Comparison of ENCODE assay signal across 12 cellular contexts in the genomic region with DNA sequence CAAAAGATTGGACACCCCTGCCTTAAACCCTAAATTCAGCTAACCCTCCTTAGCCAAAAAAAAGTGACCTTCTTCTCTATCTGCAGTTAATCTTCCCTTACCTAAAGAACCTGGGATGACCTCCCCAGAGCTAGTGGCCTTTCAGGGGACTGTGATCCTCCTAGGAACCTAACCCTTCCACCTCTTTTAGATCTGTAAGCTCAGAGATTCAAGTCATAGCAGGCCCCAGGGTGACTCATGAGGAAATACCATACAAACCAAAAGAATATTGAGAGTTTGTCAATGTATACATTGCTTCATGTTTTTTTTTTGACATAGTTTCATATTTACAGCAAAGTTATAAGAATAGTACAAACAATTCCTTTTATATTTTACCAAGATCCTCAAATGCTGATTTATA. TPM values are rescaled to one million over a fixed set of nuclear protein-coding genes. Genes with fewer than 3 reads are reported as not detected.
DNase-seq lines count a peak whose midpoint lies in the region; ATAC-seq and TF ChIP-seq lines count a peak whose summit lies in the region.
"Had no signal": no experiment of that assay in that cellular context is flagged by ENCODE, and none has a peak within 500 bp of the region (broad histone marks: within the 10 kb centered on the region; RNA-seq: fewer than 3 reads in every experiment).

No MANE protein-coding gene starts in this region.

- no peaks in the 10 kb centered on the region for H3F3A ChIP-seq in SK-N-SH (replicated peaks; ENCODE audit: insufficient read depth)

- no peaks in the 10 kb centered on the region for H3K79me2 ChIP-seq in SK-N-SH (ENCODE audit: insufficient read depth)

- H3K4me1 ChIP-seq in SK-N-SH (ENCODE audit: control insufficient read depth in 1 of 2, insufficient read depth in 2 of 2, low read depth in 1 of 2, low read length in 1 of 2) (peaks cover 0 to 5% of the 10 kb centered on the region in 2 experiments; a peak in 1 of 4 replicates), esophagus (ENCODE audit: control insufficient read depth in 2 of 2, insufficient read depth in 2 of 2, low read length in 1 of 2) (no peaks in the 10 kb centered on the region)
- H3K4me1 ChIP-seq: prostate gland had no signal

- H2AFZ ChIP-seq in SK-N-SH (ENCODE audit: low read depth), result peak overlapping the region; percentile 49

- no peak for TF ChIP-seq RAD21 in SK-N-SH (IDR thresholded peaks at IDR 0.05; ENCODE audit: low read length)

- no peak for TF ChIP-seq CTCF in SK-N-SH (IDR thresholded peaks at IDR 0.05)

- H4K20me1 ChIP-seq in SK-N-SH (ENCODE audit: insufficient read depth), result no peaks in the 10 kb centered on the region

- CTCF ChIA-PET in SK-N-SH (lab: Yijun Ruan, JAX), result interaction anchor here (1.6 kb wide), 1 partner anchor 251 kb away, joined by 3 read pairs; no protein-coding TSS in a partner anchor

- DNase-seq in stimulated activated CD4-positive, alpha-beta T cell treated with anti-CD3 and anti-CD28 coated beads, Interleukin-4, amount 100 ng/mL, for 24 hours, result peak; percentile 7
- no peak for DNase-seq in stimulated activated CD4-positive, alpha-beta T cell treated with anti-CD3 and anti-CD28 coated beads, Interleukin-12 subunit alpha, Interleukin-12 subunit beta, amount 100 ng/mL, for 4 hours
- DNase-seq in SK-N-SH, result no peak
- DNase-seq in T-helper 9 cell, result no peak
- no peak for DNase-seq in NCI-H524 treated with DMSO at 0.1 percent for 48 hours (lab: John Stamatoyannopoulos, UW)
- no peak for DNase-seq in D341Med (ENCODE audit: low spot score)
- DNase-seq: activated CD4-positive, alpha-beta T cell treated with anti-CD3 and anti-CD28 coated beads, Interleukin-2, amount 50 U/mL, for 1 hour; left colon had no signal

- no peak overlapping the region for H3K27ac ChIP-seq in SK-N-SH (ENCODE audit: low read depth in 2 of 2, low read length in 1 of 2)
- peak overlapping the region; percentile 3 to 69 for H3K27ac ChIP-seq in esophagus (ENCODE audit: low read depth in 2 of 2, low read length in 1 of 2)
- H3K27ac ChIP-seq: prostate gland had no signal

- H3K27me3 ChIP-seq in SK-N-SH (ENCODE audit: insufficient read depth) (no peaks in the 10 kb centered on the region), esophagus (ENCODE audit: control insufficient read depth in 1 of 2, insufficient read depth in 2 of 2, low read length in 2 of 2) (no peaks in the 10 kb centered on the region)

- peak overlapping the region; percentile 17; the same call in 1 of the 2 replicates for H3K4me2 ChIP-seq in SK-N-SH

- POLR2A ChIA-PET in SK-N-SH (lab: Yijun Ruan, JAX), result no interaction called here

- TF ChIP-seq EP300 in SK-N-SH (IDR thresholded peaks at IDR 0.05; ENCODE audit: borderline replicate concordance in 1 of 2, low read depth in 1 of 2, low read length in 1 of 2), result no peak

- no peaks in the 10 kb centered on the region for H3K36me3 ChIP-seq in SK-N-SH (replicated peaks in 1 of 2; ENCODE audit: control insufficient read depth in 1 of 2, insufficient read depth in 2 of 2, low read length in 1 of 2)
- no peaks in the 10 kb centered on the region for H3K36me3 ChIP-seq in esophagus (ENCODE audit: control insufficient read depth in 2 of 2, insufficient read depth in 2 of 2, low read length in 1 of 2)
- H3K36me3 ChIP-seq: prostate gland had no signal

- no peak overlapping the region for H3K9ac ChIP-seq in SK-N-SH

- ATAC-seq in HG03460 (IDR thresholded peaks at IDR 0.05; ENCODE audit: unreplicated experiment), result no peak
- ATAC-seq: left colon, Panc1 had no signal

- H3K9me3 ChIP-seq in SK-N-SH, result no peaks in the 10 kb centered on the region
- H3K9me3 ChIP-seq in esophagus (ENCODE audit: control insufficient read depth in 2 of 2, insufficient read depth in 1 of 2, low read depth in 1 of 2, low read length in 1 of 2), result no peaks in the 10 kb centered on the region
- H3K9me3 ChIP-seq: prostate gland had no signal

- H3K4me3 ChIP-seq in SK-N-SH (ENCODE audit: low read depth in 2 of 2, low read length in 1 of 2) (no peak overlapping the region), esophagus (ENCODE audit: low read depth in 1 of 2, low read length in 2 of 2) (no peak overlapping the region)
- H3K4me3 ChIP-seq: prostate gland had no signal

- H3K9me2 ChIP-seq in SK-N-SH, result no peaks in the 10 kb centered on the region

TF ChIP-seq in SK-N-SH, 30 proteins besides CTCF, POLR2A, EP300 and RAD21:
- TF ChIP-seq JUND (IDR thresholded peaks at IDR 0.05) (peak; percentile 27), FOSL2 (IDR thresholded peaks at IDR 0.05; ENCODE audit: borderline replicate concordance, low read depth) (peak; percentile 51; the same call in 1 of the 2 replicates), RXRA (IDR thresholded peaks at IDR 0.05; ENCODE audit: borderline replicate concordance, low read depth) (no peak), EZH2phosphoT487 (IDR thresholded peaks at IDR 0.05; ENCODE audit: borderline replicate concordance, low read depth) (no peak)

RNA-seq across cellular contexts. Expression of gene CXCR5, which starts 38.3 kb away (rescaled TPM):
- polyA plus RNA-seq in SK-N-SH (2012; rRNA removed) (0.02 TPM in 1 of 2 replicates, not detected in the other), esophagus (under 1 TPM; 0.11 to 0.18 TPM)
- not detected in 2 replicates for polyA plus RNA-seq in SK-N-SH (2012; cell fraction: cytosol; rRNA removed)
- polyA plus RNA-seq in SK-N-SH (2012; cell fraction: nucleus; rRNA removed), result not detected in 2 replicates

RNA-seq across cellular contexts. Expression of gene DDX6, which starts 54.4 kb away (rescaled TPM):
- polyA plus RNA-seq in SK-N-SH (2012; rRNA removed) (7.9 and 13.0 TPM in 2 replicates), esophagus (10 to 100 TPM; 18.4 to 22.6 TPM)
- polyA plus RNA-seq in SK-N-SH (2012; cell fraction: cytosol; rRNA removed), result 10.6 and 12.3 TPM in 2 replicates
- polyA plus RNA-seq in SK-N-SH (2012; cell fraction: nucleus; rRNA removed), result 4.6 and 11.1 TPM in 2 replicates

Comparison
In these comparisons a context has a peak if more than half of its experiments do, and no peak if none do; other contexts are left out.
1. H3K27ac ChIP-seq: peak in esophagus (2 of 2); none in SK-N-SH (0 of 2).